14 cellular contexts compared by ENCODE assay signal in the genomic region with DNA sequence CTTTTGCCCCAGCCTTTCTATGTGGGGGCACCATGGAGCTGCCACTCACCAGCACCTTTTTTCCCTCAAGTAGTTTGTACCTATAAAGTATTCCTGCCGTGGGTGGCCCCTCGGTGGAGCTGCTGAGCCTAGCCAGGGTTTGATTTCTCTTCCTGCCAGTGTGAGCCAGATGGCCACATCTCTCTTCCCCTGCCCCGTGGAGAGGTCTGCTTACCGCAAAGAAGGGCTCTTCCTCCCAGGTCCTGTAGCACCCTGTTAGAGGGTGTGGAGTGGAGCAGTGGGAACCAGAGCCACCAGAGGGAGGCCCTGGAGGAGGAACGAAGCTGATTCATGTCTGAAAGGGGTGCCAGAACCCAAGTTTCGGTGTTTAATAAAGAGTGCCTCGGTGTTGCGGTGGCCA.
DNase-seq lines count a peak whose midpoint lies in the region; ATAC-seq, FAIRE-seq and TF ChIP-seq lines count a peak whose summit lies in the region.
"Had no signal": no experiment of that assay in that cellular context is flagged by ENCODE, and none has a peak within 500 bp of the region (broad histone marks: within the 10 kb centered on the region; RNA-seq: fewer than 3 reads in every experiment).

No MANE protein-coding gene starts in this region.

- DNase-seq in NCI-H524 (lab: John Stamatoyannopoulos, UW) (peak; percentile 60 to 88), cardiac fibroblast (ENCODE audit: low read depth in 2 of 2) (no peak), left kidney (ENCODE audit: low read depth, low spot score) (peak; percentile 37), GM19239 (ENCODE audit: insufficient read length, low spot score) (no peak), prostate gland (ENCODE audit: low spot score) (no peak), activated T-cell treated with anti-CD3 and anti-CD28 coated beads for 4 hours (no peak)
- DNase-seq: CD4-positive, alpha-beta memory T cell; foreskin fibroblast; IMR-90; left colon; NCI-H1930 had no signal

- intact Hi-C loops in prostate gland (cut with DNase I), result no loop called here

- peak overlapping the region; percentile 75 for H3K27ac ChIP-seq in stomach smooth muscle (ENCODE audit: low read length)
- H3K27ac ChIP-seq in prostate gland, result no peak overlapping the region

- ATAC-seq in GM18511 (IDR thresholded peaks at IDR 0.05; ENCODE audit: unreplicated experiment), result no peak
- ATAC-seq: left colon had no signal

- no peak for FAIRE-seq in GM19239 (lab: Jason Lieb, UNC)
- FAIRE-seq: colon had no signal

- 74% methylated on average over 8 of the region's 8 CpGs for WGBS in prostate gland

- H3K9me3 ChIP-seq in stomach smooth muscle (ENCODE audit: control insufficient read depth in 2 of 2, low read length in 2 of 2) (no peaks in the 10 kb centered on the region), prostate gland (no peaks in the 10 kb centered on the region)

- no peak for TF ChIP-seq POLR2A in prostate gland (IDR thresholded peaks at IDR 0.05)

- H3K36me3 ChIP-seq in stomach smooth muscle (ENCODE audit: control insufficient read depth in 2 of 2, insufficient read depth in 2 of 2, low read length in 2 of 2), result peaks cover 14 to 22% of the 10 kb centered on the region in 2 donors
- H3K36me3 ChIP-seq in prostate gland, result no peaks in the 10 kb centered on the region

- H3K9ac ChIP-seq in stomach smooth muscle (ENCODE audit: low read length in 2 of 2), result peak overlapping the region in 1 of 2 donors; percentile 19

- H3K4me1 ChIP-seq in stomach smooth muscle (ENCODE audit: control insufficient read depth, insufficient read depth, low read length) (peaks cover 40% of the 10 kb centered on the region), prostate gland (replicated peaks) (no peaks in the 10 kb centered on the region)

- no peak overlapping the region for H3K4me3 ChIP-seq in cardiac fibroblast (replicated peaks in 1 of 2; ENCODE audit: low read depth in 2 of 2, low read length in 2 of 2)
- H3K4me3 ChIP-seq in stomach smooth muscle (ENCODE audit: low read length in 2 of 2), result peak overlapping the region in 1 of 2 donors; percentile 29
- no peak overlapping the region for H3K4me3 ChIP-seq in prostate gland

- H3K27me3 ChIP-seq in stomach smooth muscle (ENCODE audit: control insufficient read depth in 1 of 2, insufficient read depth in 2 of 2, low read length in 2 of 2), result no peaks in the 10 kb centered on the region
- H3K27me3 ChIP-seq in prostate gland (replicated peaks; ENCODE audit: insufficient read depth), result no peaks in the 10 kb centered on the region

- TF ChIP-seq CTCF in cardiac fibroblast (IDR thresholded peaks at IDR 0.05; ENCODE audit: low read depth, low read length), result peak; percentile 2
- TF ChIP-seq CTCF in prostate gland (IDR thresholded peaks at IDR 0.05), result no peak

Comparison
In these comparisons a context has a peak if more than half of its experiments do, and no peak if none do; other contexts are left out.
1. DNase-seq: peak in NCI-H524 (2 of 2) and left kidney (single experiment); none in cardiac fibroblast (0 of 2), GM19239 (single experiment), prostate gland (single experiment) and activated T-cell treated with anti-CD3 and anti-CD28 coated beads for 4 hours (single experiment).